Comparison of ENCODE assay signal across 12 cellular contexts in the genomic region with DNA sequence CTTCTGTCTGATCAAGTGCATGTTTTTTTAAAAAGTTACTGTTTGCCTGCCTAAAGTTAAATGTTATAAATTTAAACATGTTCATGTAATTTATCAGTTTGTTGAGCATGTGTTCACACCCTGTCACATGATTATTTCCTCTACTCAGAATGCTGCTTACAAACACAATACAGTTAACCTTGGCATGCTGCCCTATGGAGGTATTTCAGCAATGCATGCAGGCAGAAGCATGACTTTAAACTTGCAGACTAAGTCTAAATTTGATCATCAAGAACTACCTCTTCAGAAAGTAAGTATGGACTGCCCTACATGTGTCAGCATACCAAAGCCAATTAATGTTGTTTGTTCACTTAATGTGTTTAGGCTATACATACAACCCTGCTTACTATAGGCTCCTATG.
DNase-seq lines count a peak whose midpoint lies in the region; ATAC-seq and TF ChIP-seq lines count a peak whose summit lies in the region.
"Had no signal": no experiment of that assay in that cellular context is flagged by ENCODE, and none has a peak within 500 bp of the region (broad histone marks: within the 10 kb centered on the region; RNA-seq: fewer than 3 reads in every experiment).

No MANE protein-coding gene starts in this region.

- ATAC-seq in HG03025 (IDR thresholded peaks at IDR 0.05; ENCODE audit: low FRiP score, unreplicated experiment) (no peak), HG02973 (IDR thresholded peaks at IDR 0.05; ENCODE audit: unreplicated experiment) (no peak), HG03342 (IDR thresholded peaks at IDR 0.05; ENCODE audit: unreplicated experiment) (no peak)
- ATAC-seq: T-cell had no signal

- TF ChIP-seq CTCF in HFF-Myc (IDR thresholded peaks at IDR 0.05; ENCODE audit: low read depth, low read length, missing control alignments) = no peak

- DNase-seq in AG08396 (ENCODE audit: low spot score) (peak; percentile 5), HFF-Myc (ENCODE audit: extremely low read depth, low read depth) (peak; percentile 63), amniotic epithelial cell (ENCODE audit: low read depth) (peak; percentile 73), glomerular visceral epithelial cell (ENCODE audit: extremely low spot score) (peak; percentile 35), globus pallidus (ENCODE audit: low spot score) (no peak)
- DNase-seq: anterior cingulate cortex, COR-L47, NCI-H524, T-cell had no signal

- H3K4me3 ChIP-seq in HFF-Myc (replicated peaks; ENCODE audit: low read depth, low read length) = no peak overlapping the region
